23 cellular contexts compared by ENCODE assay signal in genomic region chr15:78763796-78764241, GRCh38. TPM values are rescaled to one million over a fixed set of nuclear protein-coding genes. Genes with fewer than 3 reads are reported as not detected.
A peak's percentile ranks its signal among the peaks of the same experiment; 100 is the strongest.
DNase-seq lines count a peak whose midpoint lies in the region; ATAC-seq lines count a peak whose summit lies in the region.
"Had no signal": no experiment of that assay in that cellular context is flagged by ENCODE, and none has a peak within 500 bp of the region (broad histone marks: within the 10 kb centered on the region; RNA-seq: fewer than 3 reads in every experiment).

No MANE protein-coding gene starts in this region.

- H3K9me2 ChIP-seq in Karpas-422 (replicated peaks; ENCODE audit: insufficient read depth, low read length), result no peaks in the 10 kb centered on the region

- H3K4me1 Mint-ChIP-seq in activated CD4-positive, alpha-beta T cell treated with anti-CD3 and anti-CD28 coated beads for 36 hours, result peaks cover 18% of the 10 kb centered on the region

- DNase-seq in activated CD4-positive, alpha-beta T cell treated with anti-CD3 and anti-CD28 coated beads for 36 hours, result no peak
- no peak for DNase-seq in activated CD4-positive, alpha-beta T cell treated with anti-CD3 and anti-CD28 coated beads, Interleukin-2, amount 50 U/mL, for 4 hours
- no peak for DNase-seq in Karpas-422
- peak; percentile 18 to 60 (median 48) for DNase-seq in right cardiac atrium
- DNase-seq in sciatic nerve (ENCODE audit: low spot score), result peak; percentile 55
- no peak for DNase-seq in NCI-H82 treated with DMSO at 0.1 percent for 48 hours (lab: John Stamatoyannopoulos, UW; ENCODE audit: unreplicated experiment)
- no peak for DNase-seq in hypothalamus (lab: John Stamatoyannopoulos, UW)
- DNase-seq: 8988T; activated CD4-positive, alpha-beta T cell treated with anti-CD3 and anti-CD28 coated beads for 1 hour; activated naive CD4-positive, alpha-beta T cell; activated T-cell treated with anti-CD3 and anti-CD28 coated beads, Interleukin-2, amount 50 U/mL, for 24 hours; amygdala; kidney glomerular epithelial cell; MG63; naive B cell; NCI-H2029 treated with DMSO at 0.1 percent for 48 hours; NCI-H226; NCI-H748 treated with DMSO at 0.1 percent for 48 hours; trophoblast cell had no signal

- H3K27ac ChIP-seq in Karpas-422 (ENCODE audit: low read length), result no peak overlapping the region
- H3K27ac ChIP-seq in right cardiac atrium (ENCODE audit: low read length), result no peak overlapping the region

- no peak overlapping the region for H3K4me3 Mint-ChIP-seq in activated CD4-positive, alpha-beta T cell treated with anti-CD3 and anti-CD28 coated beads for 36 hours
- H3K4me3 Mint-ChIP-seq: activated T-cell treated with anti-CD3 and anti-CD28 coated beads, Interleukin-2, amount 50 U/mL, for 24 hours; dendritic cell treated with granulocyte-macrophage colony-stimulating factor and Interleukin-4, amounts not matched to agents 40 ng/mL and 50 ng/mL, for 4 days; GM23338 had no signal

- H3K27me3 Mint-ChIP-seq in activated CD4-positive, alpha-beta T cell treated with anti-CD3 and anti-CD28 coated beads for 36 hours, result no peaks in the 10 kb centered on the region
- H3K27me3 Mint-ChIP-seq: activated T-cell treated with anti-CD3 and anti-CD28 coated beads, Interleukin-2, amount 50 U/mL, for 24 hours; dendritic cell treated with granulocyte-macrophage colony-stimulating factor and Interleukin-4, amounts not matched to agents 40 ng/mL and 50 ng/mL, for 4 days; naive B cell had no signal

- intact Hi-C loops in activated CD4-positive, alpha-beta T cell treated with anti-CD3 and anti-CD28 coated beads for 36 hours (cut with DNase I, micrococcal nuclease), result loop anchor here in 1 of 2 experiments (5.0 kb wide), 1 partner anchor 327 kb away; the partner anchor contains the start of gene IREB2
- intact Hi-C loops in right cardiac atrium (cut with DNase I), result loop anchor here in 1 of 4 donors (10.0 kb wide), 1 partner anchor 51 kb away; the partner anchor contains the start of gene ADAMTS7
- intact Hi-C loops in sciatic nerve (cut with DNase I), result no loop called here

- peak overlapping the region; percentile 35; the same call in 1 of the 2 replicates for H3K9ac ChIP-seq in Karpas-422 (ENCODE audit: low read length)

- H3K27me3 ChIP-seq in Karpas-422 (ENCODE audit: low read length) (no peaks in the 10 kb centered on the region), right cardiac atrium (ENCODE audit: control insufficient read depth, insufficient read depth) (no peaks in the 10 kb centered on the region)
- H3K27me3 ChIP-seq: MG63 had no signal

- peak overlapping the region; percentile 23 for H3K4me2 ChIP-seq in Karpas-422 (ENCODE audit: low read depth, low read length, poor library complexity, severe bottlenecking)
- H3K4me2 ChIP-seq: GM23338 had no signal

- H3K36me3 Mint-ChIP-seq in activated CD4-positive, alpha-beta T cell treated with anti-CD3 and anti-CD28 coated beads for 36 hours (ENCODE audit: low read depth), result no peaks in the 10 kb centered on the region
- H3K36me3 Mint-ChIP-seq: naive B cell had no signal

- POLR2A ChIA-PET in activated CD4-positive, alpha-beta T cell treated with anti-CD3 and anti-CD28 coated beads for 36 hours (lab: Charles Lee), result no interaction called here

- no peak for ATAC-seq in activated CD4-positive, alpha-beta T cell treated with anti-CD3 and anti-CD28 coated beads for 36 hours
- ATAC-seq in right cardiac atrium, result no peak
- ATAC-seq in sciatic nerve, result no peak
- no peak for ATAC-seq in HG02571 (IDR thresholded peaks at IDR 0.05; ENCODE audit: unreplicated experiment)
- ATAC-seq: K562 had no signal

- H3K4me1 ChIP-seq in Karpas-422 (ENCODE audit: low read length) (peaks cover 50% of the 10 kb centered on the region), right cardiac atrium (ENCODE audit: control insufficient read depth, insufficient read depth, low read length) (peaks cover 18% of the 10 kb centered on the region)

- H3K9me3 Mint-ChIP-seq in activated CD4-positive, alpha-beta T cell treated with anti-CD3 and anti-CD28 coated beads for 36 hours (ENCODE audit: low read depth), result no peaks in the 10 kb centered on the region
- H3K9me3 Mint-ChIP-seq: activated T-cell treated with anti-CD3 and anti-CD28 coated beads, Interleukin-2, amount 50 U/mL, for 24 hours; dendritic cell treated with granulocyte-macrophage colony-stimulating factor and Interleukin-4, amounts not matched to agents 40 ng/mL and 50 ng/mL, for 4 days; GM23338; naive B cell had no signal

- H3K4me3 ChIP-seq in Karpas-422 (ENCODE audit: low read length), result no peak overlapping the region
- no peak overlapping the region for H3K4me3 ChIP-seq in right cardiac atrium (ENCODE audit: low read length)
- H3K4me3 ChIP-seq: GM23338, K562, MG63 had no signal

- H4K20me1 ChIP-seq in Karpas-422 (ENCODE audit: insufficient read depth, low read depth, low read length), result no peaks in the 10 kb centered on the region

- no peaks in the 10 kb centered on the region for H3K79me2 ChIP-seq in Karpas-422 (ENCODE audit: low read length)

- 85% methylated on average over 26 of the region's 26 CpGs for whole genome bisulfite sequencing in right cardiac atrium

- H2AFZ ChIP-seq in Karpas-422 (ENCODE audit: low read length), result no peak overlapping the region
- H2AFZ ChIP-seq: GM23338 had no signal

- CTCF ChIA-PET in activated CD4-positive, alpha-beta T cell treated with anti-CD3 and anti-CD28 coated beads for 36 hours (lab: Charles Lee), result interaction anchor here (0.7 to 1.0 kb wide), 2 partner anchors 48 to 100 kb away, joined by 3 to 4 read pairs; no protein-coding TSS in a partner anchor

- H3K9me3 ChIP-seq in Karpas-422 (ENCODE audit: low read length) (no peaks in the 10 kb centered on the region), right cardiac atrium (ENCODE audit: control insufficient read depth, low read length) (no peaks in the 10 kb centered on the region)
- H3K9me3 ChIP-seq: MG63 had no signal

- peak overlapping the region; percentile 13 for H3K27ac Mint-ChIP-seq in activated CD4-positive, alpha-beta T cell treated with anti-CD3 and anti-CD28 coated beads for 36 hours
- H3K27ac Mint-ChIP-seq: dendritic cell treated with granulocyte-macrophage colony-stimulating factor and Interleukin-4, amounts not matched to agents 40 ng/mL and 50 ng/mL, for 4 days had no signal

- no peaks in the 10 kb centered on the region for H3K36me3 ChIP-seq in Karpas-422 (ENCODE audit: insufficient read depth, low read length)
- H3K36me3 ChIP-seq: MG63 had no signal

RNA-seq across cellular contexts. Expression of gene ADAMTS7, which starts 47.4 kb away (rescaled TPM):
- total RNA-seq in activated CD4-positive, alpha-beta T cell treated with anti-CD3 and anti-CD28 coated beads for 36 hours, result under 1 TPM; 0.09 to 0.23 TPM
- total RNA-seq in Karpas-422 (2014; rRNA removed; shearing (Covaris generic); ENCODE audit: low replicate concordance), result 0.29 and 0.75 TPM in 2 replicates
- total RNA-seq in right cardiac atrium (10 to 100 TPM; 38.8 to 85.9 (median 82.0) TPM), sciatic nerve (16.6 TPM)
- 40.3 TPM for polyA plus RNA-seq in right cardiac atrium

Comparison
In these comparisons a context has a peak if more than half of its experiments do, and no peak if none do; other contexts are left out.
1. DNase-seq: peak in right cardiac atrium (3 of 3) and sciatic nerve (single experiment); none in activated CD4-positive, alpha-beta T cell treated with anti-CD3 and anti-CD28 coated beads for 36 hours (single experiment), activated CD4-positive, alpha-beta T cell treated with anti-CD3 and anti-CD28 coated beads, Interleukin-2, amount 50 U/mL, for 4 hours (0 of 2), Karpas-422 (single experiment), NCI-H82 treated with DMSO at 0.1 percent for 48 hours (single experiment) and hypothalamus (0 of 51).
2. RNA of gene ADAMTS7, which starts 47.4 kb away (total RNA-seq): 38.8 to 85.9 TPM in right cardiac atrium and 16.6 TPM in sciatic nerve (single experiment); 0.29 to 0.75 TPM in Karpas-422 and 0.09 to 0.23 TPM in activated CD4-positive, alpha-beta T cell treated with anti-CD3 and anti-CD28 coated beads for 36 hours; every median in the first group is over 10 times any median in the second.